ENCODE assay signal across 13 cellular contexts in genomic region chr14:65352964-65353530, GRCh38. TPM values are rescaled to one million over a fixed set of nuclear protein-coding genes. Genes with fewer than 3 reads are reported as not detected.
DNase-seq lines count a peak whose midpoint lies in the region; ATAC-seq, FAIRE-seq and TF ChIP-seq lines count a peak whose summit lies in the region.
"Had no signal": no experiment of that assay in that cellular context is flagged by ENCODE, and none has a peak within 500 bp of the region (broad histone marks: within the 10 kb centered on the region; RNA-seq: fewer than 3 reads in every experiment).

No MANE protein-coding gene starts in this region.

- no peak overlapping the region for H3K4me3 Mint-ChIP-seq in WTC11
- H3K4me3 Mint-ChIP-seq: endodermal cell had no signal

- DNase-seq in DMS53 (lab: John Stamatoyannopoulos, UW) = peak; percentile 81
- DNase-seq in H54 (ENCODE audit: insufficient read length, low spot score) = peak; percentile 69
- peak; percentile 40 for DNase-seq in kidney glomerular epithelial cell (lab: John Stamatoyannopoulos, UW)
- DNase-seq in NCI-H510A treated with DMSO at 0.1 percent for 48 hours (lab: John Stamatoyannopoulos, UW) = no peak
- no peak for DNase-seq in putamen (ENCODE audit: low spot score)
- DNase-seq in WTC11 (ENCODE audit: low spot score) = no peak
- DNase-seq in COLO829 (ENCODE audit: low spot score) = no peak
- DNase-seq: endodermal cell, GF-D8, left lung, NCI-H146, right lobe of liver had no signal

- peaks cover 2% of the 10 kb centered on the region; the same call in 1 of the 2 replicates for H3K27me3 Mint-ChIP-seq in WTC11 (ENCODE audit: low read depth)

- TF ChIP-seq POLR2A in H54 (IDR thresholded peaks at IDR 0.05; ENCODE audit: low read depth, low read length) = no peak
- peak; percentile 25; the same call in 1 of the 2 replicates for TF ChIP-seq POLR2A in Raji (IDR thresholded peaks at IDR 0.05; ENCODE audit: insufficient read depth, low read depth, low read length)

- no peaks in the 10 kb centered on the region for H3K36me3 Mint-ChIP-seq in WTC11

- CTCF ChIA-PET in WTC11 (lab: Charles Lee) = no interaction called here

- FAIRE-seq in H54 (lab: Jason Lieb, UNC) = peak; percentile 97

- ATAC-seq in WTC11 = no peak
- ATAC-seq: left lung had no signal

- POLR2A ChIA-PET in WTC11 (lab: Charles Lee) = interaction anchor here (0.6 kb wide), 1 partner anchor 79 kb away, joined by 3 read pairs; no protein-coding TSS in a partner anchor

- H3K27ac Mint-ChIP-seq in WTC11 = no peak overlapping the region
- H3K27ac Mint-ChIP-seq: endodermal cell had no signal

- H3K4me1 Mint-ChIP-seq in WTC11 = peaks cover 25% of the 10 kb centered on the region

- TF ChIP-seq CTCF in WTC11 (IDR thresholded peaks at IDR 0.05) = no peak

- H3K9me3 Mint-ChIP-seq in WTC11 = no peaks in the 10 kb centered on the region
- H3K9me3 Mint-ChIP-seq: endodermal cell had no signal

TF ChIP-seq in WTC11, 78 proteins besides CTCF, POLR2A, EP300 and RAD21:
- TF ChIP-seq NR1H2 (CRISPR knock-in tag; IDR thresholded peaks at IDR 0.05) (no peak), CDX4 (CRISPR knock-in tag; IDR thresholded peaks at IDR 0.05; ENCODE audit: borderline replicate concordance) (no peak), ARID4B (CRISPR knock-in tag; IDR thresholded peaks at IDR 0.05; ENCODE audit: borderline replicate concordance) (no peak), ZNF425 (CRISPR knock-in tag; conservative IDR thresholded peaks at IDR 0.05) (no peak), NR3C1 (CRISPR knock-in tag; conservative IDR thresholded peaks at IDR 0.05; ENCODE audit: low read depth) (no peak), ETV6 (CRISPR knock-in tag; IDR thresholded peaks at IDR 0.05) (no peak), IRF1 (CRISPR knock-in tag; IDR thresholded peaks at IDR 0.05) (no peak), PRRX2 (CRISPR knock-in tag; IDR thresholded peaks at IDR 0.05) (no peak), HMGXB4 (CRISPR knock-in tag; IDR thresholded peaks at IDR 0.05) (no peak), NFE2L1 (CRISPR knock-in tag; IDR thresholded peaks at IDR 0.05) (no peak), GTF2I (CRISPR knock-in tag; conservative IDR thresholded peaks at IDR 0.05) (no peak)

RNA-seq across cellular contexts. Expression of gene FUT8, which starts 59.5 kb away (rescaled TPM):
- total RNA-seq in WTC11 (2021) = 28.6 to 37.9 TPM (median 31.9 TPM) in 3 replicates

Comparison
In these comparisons a context has a peak if more than half of its experiments do, and no peak if none do; other contexts are left out.
1. DNase-seq: peak in DMS53 (single experiment), H54 (single experiment) and kidney glomerular epithelial cell (single experiment); none in NCI-H510A treated with DMSO at 0.1 percent for 48 hours (single experiment), putamen (single experiment), WTC11 (single experiment) and COLO829 (single experiment).